Comparison of ENCODE assay signal across 1 cellular context in the genomic region with DNA sequence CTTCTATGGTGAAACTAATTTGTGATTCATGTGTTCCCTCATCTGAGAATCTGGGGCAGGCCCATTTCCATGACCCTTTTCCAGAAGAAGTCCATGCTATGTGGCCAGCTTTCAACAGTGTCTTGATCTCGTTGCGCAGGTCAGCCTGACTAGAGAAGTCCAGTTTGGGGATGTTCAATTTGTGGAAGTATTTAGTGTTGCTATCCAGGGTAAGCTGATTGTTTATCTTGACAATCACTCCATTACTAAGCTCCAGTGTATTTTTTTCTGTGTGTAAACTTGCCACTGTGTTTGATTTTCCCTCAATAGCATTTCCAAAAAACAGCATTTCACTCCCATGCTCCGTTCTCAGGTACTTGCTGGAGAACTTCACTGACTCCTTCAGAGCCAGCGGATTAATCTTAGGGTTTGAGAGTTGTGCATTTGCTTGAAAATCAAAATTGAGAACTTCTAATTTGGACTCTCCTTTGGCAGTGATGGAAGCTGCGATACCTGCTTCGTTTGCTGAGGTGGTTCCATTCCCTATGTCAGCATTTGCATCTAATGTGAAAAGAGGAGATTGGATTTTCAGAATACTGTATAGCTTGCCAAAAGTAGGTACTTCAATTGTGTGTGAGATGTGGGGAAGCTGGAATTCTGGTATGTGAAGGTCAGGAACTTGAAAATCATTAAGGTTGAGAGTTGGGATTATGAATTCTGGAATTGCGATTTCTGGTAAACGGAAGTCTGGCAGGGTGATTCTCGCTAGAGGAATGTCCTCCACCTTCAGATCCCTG.
TF ChIP-seq lines count a peak whose summit lies in the region.

No MANE protein-coding gene starts in this region.

TF ChIP-seq in HepG2, 621 proteins besides CTCF, POLR2A, EP300 and RAD21 (continued from another document and continues in another):
- TF ChIP-seq, protein P1, sequence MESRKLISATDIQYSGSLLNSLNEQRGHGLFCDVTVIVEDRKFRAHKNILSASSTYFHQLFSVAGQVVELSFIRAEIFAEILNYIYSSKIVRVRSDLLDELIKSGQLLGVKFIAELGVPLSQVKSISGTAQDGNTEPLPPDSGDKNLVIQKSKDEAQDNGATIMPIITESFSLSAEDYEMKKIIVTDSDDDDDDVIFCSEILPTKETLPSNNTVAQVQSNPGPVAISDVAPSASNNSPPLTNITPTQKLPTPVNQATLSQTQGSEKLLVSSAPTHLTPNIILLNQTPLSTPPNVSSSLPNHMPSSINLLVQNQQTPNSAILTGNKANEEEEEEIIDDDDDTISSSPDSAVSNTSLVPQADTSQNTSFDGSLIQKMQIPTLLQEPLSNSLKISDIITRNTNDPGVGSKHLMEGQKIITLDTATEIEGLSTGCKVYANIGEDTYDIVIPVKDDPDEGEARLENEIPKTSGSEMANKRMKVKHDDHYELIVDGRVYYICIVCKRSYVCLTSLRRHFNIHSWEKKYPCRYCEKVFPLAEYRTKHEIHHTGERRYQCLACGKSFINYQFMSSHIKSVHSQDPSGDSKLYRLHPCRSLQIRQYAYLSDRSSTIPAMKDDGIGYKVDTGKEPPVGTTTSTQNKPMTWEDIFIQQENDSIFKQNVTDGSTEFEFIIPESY (CRISPR knock-in tag; IDR thresholded peaks at IDR 0.05), result no peak
- TF ChIP-seq ZNF234 (CRISPR knock-in tag; conservative IDR thresholded peaks at IDR 0.05) (peak; percentile 45; the same call in 1 of the 2 replicates), HMG20B (CRISPR knock-in tag; conservative IDR thresholded peaks at IDR 0.05) (no peak), ZNF775 (CRISPR knock-in tag; IDR thresholded peaks at IDR 0.05; ENCODE audit: borderline replicate concordance) (peak; percentile 47; the same call in 1 of the 2 replicates), ATF7 (IDR thresholded peaks at IDR 0.05) (no peak), ATF7 (CRISPR knock-in tag; IDR thresholded peaks at IDR 0.05) (no peak), CCDC6 (CRISPR knock-in tag; IDR thresholded peaks at IDR 0.05) (no peak), NPAS2 (CRISPR knock-in tag; IDR thresholded peaks at IDR 0.05; ENCODE audit: borderline replicate concordance) (no peak), ZSCAN29 (CRISPR knock-in tag; conservative IDR thresholded peaks at IDR 0.05) (0 out of 2 replicates have a peak, but pooled peaks have one; percentile 40), GATAD1 (CRISPR knock-in tag; IDR thresholded peaks at IDR 0.05) (no peak), XRCC5 (optimal IDR thresholded peaks at IDR 0.05; ENCODE audit: low read length) (no peak), MXD3 (CRISPR knock-in tag; IDR thresholded peaks at IDR 0.05) (no peak), RFX1 (IDR thresholded peaks at IDR 0.05) (no peak), CBFB (CRISPR knock-in tag; IDR thresholded peaks at IDR 0.05) (no peak), NFYB (CRISPR knock-in tag; IDR thresholded peaks at IDR 0.05) (no peak), MNT (IDR thresholded peaks at IDR 0.05) (no peak), ZSCAN31 (CRISPR knock-in tag; IDR thresholded peaks at IDR 0.05; ENCODE audit: low read depth) (peak; percentile 40; the same call in 1 of the 2 replicates), NCOR1 (IDR thresholded peaks at IDR 0.05; ENCODE audit: borderline replicate concordance, low read length) (no peak), ZNF790 (CRISPR knock-in tag; IDR thresholded peaks at IDR 0.05; ENCODE audit: borderline replicate concordance) (no peak), ZBTB2 (CRISPR knock-in tag; IDR thresholded peaks at IDR 0.05; ENCODE audit: low read depth) (peak; percentile 55; the same call in 1 of the 2 replicates), ZNF430 (CRISPR knock-in tag; IDR thresholded peaks at IDR 0.05) (no peak), MEIS2 (CRISPR knock-in tag; IDR thresholded peaks at IDR 0.05) (no peak; the same call in 1 of the 2 replicates), ZNF383 (CRISPR knock-in tag; IDR thresholded peaks at IDR 0.05; ENCODE audit: borderline replicate concordance) (no peak), TSC22D2 (CRISPR knock-in tag; IDR thresholded peaks at IDR 0.05; ENCODE audit: borderline replicate concordance) (no peak; the same call in 1 of the 2 replicates), THAP8 (CRISPR knock-in tag; IDR thresholded peaks at IDR 0.05; ENCODE audit: borderline replicate concordance) (no peak), ZNF792 (CRISPR knock-in tag; IDR thresholded peaks at IDR 0.05) (0 out of 2 replicates have a peak, but pooled peaks have one; percentile 10), REPIN1 (CRISPR knock-in tag; IDR thresholded peaks at IDR 0.05; ENCODE audit: borderline replicate concordance, low read depth) (no peak), MTF1 (CRISPR knock-in tag; IDR thresholded peaks at IDR 0.05) (no peak), PCBP1 (IDR thresholded peaks at IDR 0.05; ENCODE audit: borderline replicate concordance, low read depth, low read length) (no peak), HMGA1 (CRISPR knock-in tag; conservative IDR thresholded peaks at IDR 0.05) (no peak), ZNF335 (CRISPR knock-in tag; IDR thresholded peaks at IDR 0.05) (no peak), GATA4 (IDR thresholded peaks at IDR 0.05; ENCODE audit: borderline replicate concordance, low read depth) (no peak; the same call in none of the 2 replicates), POLR2AphosphoS5 (IDR thresholded peaks at IDR 0.05; ENCODE audit: low read depth, low read length) (peak; percentile 47), SMC3 (IDR thresholded peaks at IDR 0.05; ENCODE audit: low read length) (no peak), ZNF44 (CRISPR knock-in tag; IDR thresholded peaks at IDR 0.05) (no peak), CEBPB (IDR thresholded peaks at IDR 0.05; ENCODE audit: borderline replicate concordance, low read depth, low read length) (no peak), PAXIP1 (CRISPR knock-in tag; conservative IDR thresholded peaks at IDR 0.05) (peak; percentile 16), MXI1 (IDR thresholded peaks at IDR 0.05; ENCODE audit: borderline replicate concordance, low read depth, low read length) (no peak), SMARCC2 (IDR thresholded peaks at IDR 0.05) (no peak), CCAR2 (optimal IDR thresholded peaks at IDR 0.05; ENCODE audit: low read depth, low read length) (no peak), RFX3 (CRISPR knock-in tag; IDR thresholded peaks at IDR 0.05) (no peak), ZNF678 (CRISPR knock-in tag; IDR thresholded peaks at IDR 0.05) (0 out of 2 replicates have a peak, but pooled peaks have one; percentile 31), SETDB1 (CRISPR knock-in tag; IDR thresholded peaks at IDR 0.05; ENCODE audit: borderline replicate concordance) (no peak), ZNF7 (CRISPR knock-in tag; IDR thresholded peaks at IDR 0.05) (no peak), HMG20A (CRISPR knock-in tag; IDR thresholded peaks at IDR 0.05; ENCODE audit: borderline replicate concordance) (no peak)
- TF ChIP-seq, protein P2, sequence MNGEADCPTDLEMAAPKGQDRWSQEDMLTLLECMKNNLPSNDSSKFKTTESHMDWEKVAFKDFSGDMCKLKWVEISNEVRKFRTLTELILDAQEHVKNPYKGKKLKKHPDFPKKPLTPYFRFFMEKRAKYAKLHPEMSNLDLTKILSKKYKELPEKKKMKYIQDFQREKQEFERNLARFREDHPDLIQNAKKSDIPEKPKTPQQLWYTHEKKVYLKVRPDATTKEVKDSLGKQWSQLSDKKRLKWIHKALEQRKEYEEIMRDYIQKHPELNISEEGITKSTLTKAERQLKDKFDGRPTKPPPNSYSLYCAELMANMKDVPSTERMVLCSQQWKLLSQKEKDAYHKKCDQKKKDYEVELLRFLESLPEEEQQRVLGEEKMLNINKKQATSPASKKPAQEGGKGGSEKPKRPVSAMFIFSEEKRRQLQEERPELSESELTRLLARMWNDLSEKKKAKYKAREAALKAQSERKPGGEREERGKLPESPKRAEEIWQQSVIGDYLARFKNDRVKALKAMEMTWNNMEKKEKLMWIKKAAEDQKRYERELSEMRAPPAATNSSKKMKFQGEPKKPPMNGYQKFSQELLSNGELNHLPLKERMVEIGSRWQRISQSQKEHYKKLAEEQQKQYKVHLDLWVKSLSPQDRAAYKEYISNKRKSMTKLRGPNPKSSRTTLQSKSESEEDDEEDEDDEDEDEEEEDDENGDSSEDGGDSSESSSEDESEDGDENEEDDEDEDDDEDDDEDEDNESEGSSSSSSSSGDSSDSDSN (CRISPR knock-in tag; IDR thresholded peaks at IDR 0.05), result no peak
- TF ChIP-seq, protein P3, sequence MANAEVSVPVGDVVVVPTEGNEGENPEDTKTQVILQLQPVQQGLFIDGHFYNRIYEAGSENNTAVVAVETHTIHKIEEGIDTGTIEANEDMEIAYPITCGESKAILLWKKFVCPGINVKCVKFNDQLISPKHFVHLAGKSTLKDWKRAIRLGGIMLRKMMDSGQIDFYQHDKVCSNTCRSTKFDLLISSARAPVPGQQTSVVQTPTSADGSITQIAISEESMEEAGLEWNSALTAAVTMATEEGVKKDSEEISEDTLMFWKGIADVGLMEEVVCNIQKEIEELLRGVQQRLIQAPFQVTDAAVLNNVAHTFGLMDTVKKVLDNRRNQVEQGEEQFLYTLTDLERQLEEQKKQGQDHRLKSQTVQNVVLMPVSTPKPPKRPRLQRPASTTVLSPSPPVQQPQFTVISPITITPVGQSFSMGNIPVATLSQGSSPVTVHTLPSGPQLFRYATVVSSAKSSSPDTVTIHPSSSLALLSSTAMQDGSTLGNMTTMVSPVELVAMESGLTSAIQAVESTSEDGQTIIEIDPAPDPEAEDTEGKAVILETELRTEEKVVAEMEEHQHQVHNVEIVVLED (CRISPR knock-in tag; IDR thresholded peaks at IDR 0.05; ENCODE audit: borderline replicate concordance), result no peak
- TF ChIP-seq, protein P4, sequence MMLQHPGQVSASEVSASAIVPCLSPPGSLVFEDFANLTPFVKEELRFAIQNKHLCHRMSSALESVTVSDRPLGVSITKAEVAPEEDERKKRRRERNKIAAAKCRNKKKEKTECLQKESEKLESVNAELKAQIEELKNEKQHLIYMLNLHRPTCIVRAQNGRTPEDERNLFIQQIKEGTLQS (CRISPR knock-in tag; IDR thresholded peaks at IDR 0.05), result no peak
- TF ChIP-seq, protein P5, sequence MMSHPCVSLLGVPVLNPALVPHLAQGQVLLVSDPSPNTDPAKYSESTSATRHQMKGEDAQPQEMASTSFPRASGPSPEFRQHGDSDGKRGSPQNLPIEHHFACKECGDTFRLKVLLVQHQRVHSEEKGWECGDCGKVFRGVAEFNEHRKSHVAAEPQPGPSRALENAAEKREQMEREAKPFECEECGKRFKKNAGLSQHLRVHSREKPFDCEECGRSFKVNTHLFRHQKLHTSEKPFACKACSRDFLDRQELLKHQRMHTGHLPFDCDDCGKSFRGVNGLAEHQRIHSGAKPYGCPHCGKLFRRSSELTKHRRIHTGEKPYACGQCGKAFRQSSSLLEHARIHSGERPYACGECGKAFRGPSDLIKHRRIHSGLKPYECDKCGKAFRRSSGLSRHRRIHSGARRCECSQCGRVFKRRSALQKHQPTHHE (CRISPR knock-in tag; IDR thresholded peaks at IDR 0.05; ENCODE audit: borderline replicate concordance), result 0 out of 2 replicates have a peak, but pooled peaks have one; percentile 12
